ENCODE assay signal across 1 cellular context in genomic region chr10:101779544-101780186, GRCh38.
TF ChIP-seq lines count a peak whose summit lies in the region.

No MANE protein-coding gene starts in this region.

TF ChIP-seq in K562, 482 proteins besides CTCF, POLR2A, EP300 and RAD21:
- TF ChIP-seq ZBTB33 (CRISPR knock-in tag; IDR thresholded peaks at IDR 0.05) (peak; percentile 99), RBFOX2 (IDR thresholded peaks at IDR 0.05; ENCODE audit: low read depth, low read length) (peak; percentile 18; the same call in 1 of the 2 replicates), HDAC1 (IDR thresholded peaks at IDR 0.05) (no peak)
